In genomic region chr17:57634713-57635465, GRCh38 we compare ENCODE assay signal across 1 cellular context.
A peak's percentile ranks its signal among the peaks of the same experiment; 100 is the strongest.
TF ChIP-seq lines count a peak whose summit lies in the region.

No MANE protein-coding gene starts in this region.

TF ChIP-seq in K562, 482 proteins besides CTCF, POLR2A, EP300 and RAD21 (continued from another document and continues in another):
- TF ChIP-seq BCLAF1 (IDR thresholded peaks at IDR 0.05; ENCODE audit: borderline replicate concordance in 1 of 2, control insufficient read depth in 1 of 2, low read depth in 2 of 2, low read length in 1 of 2) (no peak), ATF2 (CRISPR knock-in tag; IDR thresholded peaks at IDR 0.05) (no peak), ZNF644 (tag; IDR thresholded peaks at IDR 0.05; ENCODE audit: low read depth) (no peak), TAF9B (IDR thresholded peaks at IDR 0.05; ENCODE audit: partially characterized antibody) (no peak), ZZZ3 (IDR thresholded peaks at IDR 0.05) (no peak), FOXP4 (CRISPR knock-in tag; IDR thresholded peaks at IDR 0.05; ENCODE audit: borderline replicate concordance) (no peak), TOE1 (IDR thresholded peaks at IDR 0.05; ENCODE audit: borderline replicate concordance) (peak; percentile 73; the same call in 1 of the 2 replicates), TOE1 (CRISPR knock-in tag; IDR thresholded peaks at IDR 0.05; ENCODE audit: borderline replicate concordance, low read depth) (no peak), CBX8 (IDR thresholded peaks at IDR 0.05; ENCODE audit: borderline replicate concordance, extremely low read depth, low read depth, low read length, poor library complexity, severe bottlenecking) (no peak), ZFP91 (CRISPR knock-in tag; IDR thresholded peaks at IDR 0.05) (no peak), KDM1A (IDR thresholded peaks at IDR 0.05) (0 out of 4 replicates have a peak, but pooled peaks of 1 of the 2 experiments have one; percentile 12), FOXA3 (CRISPR knock-in tag; conservative IDR thresholded peaks at IDR 0.05 in 1 of 2, IDR thresholded peaks at IDR 0.05 in 1 of 2) (no peak), ZNF436 (CRISPR knock-in tag; IDR thresholded peaks at IDR 0.05) (no peak), ZNF354B (CRISPR knock-in tag; IDR thresholded peaks at IDR 0.05) (no peak), USF2 (CRISPR knock-in tag; IDR thresholded peaks at IDR 0.05) (peak; percentile 46; the same call in 1 of the 2 replicates), CBFA2T2 (conservative IDR thresholded peaks at IDR 0.05) (peak; percentile 27; the same call in 1 of the 2 replicates), RFX5 (IDR thresholded peaks at IDR 0.05; ENCODE audit: low read depth, low read length) (no peak), GTF2B (IDR thresholded peaks at IDR 0.05; ENCODE audit: extremely low read depth, insufficient read length) (no peak), KLF16 (IDR thresholded peaks at IDR 0.05) (no peak), HNRNPH1 (optimal IDR thresholded peaks at IDR 0.05; ENCODE audit: low read depth, low read length) (no peak), RBM25 (IDR thresholded peaks at IDR 0.05; ENCODE audit: low read depth, low read length, severe bottlenecking) (peak; percentile 90), POLR2B (IDR thresholded peaks at IDR 0.05; ENCODE audit: low read depth, partially characterized antibody) (no peak), PHB2 (IDR thresholded peaks at IDR 0.05; ENCODE audit: low read depth) (no peak), BCL6 (CRISPR knock-in tag; IDR thresholded peaks at IDR 0.05) (no peak), ZNF75A (CRISPR knock-in tag; IDR thresholded peaks at IDR 0.05) (no peak), PHF21A (IDR thresholded peaks at IDR 0.05; ENCODE audit: borderline replicate concordance, low read depth) (no peak), SAFB (IDR thresholded peaks at IDR 0.05; ENCODE audit: borderline replicate concordance, low read depth, low read length) (no peak), CBFB (CRISPR knock-in tag; IDR thresholded peaks at IDR 0.05) (no peak), NONO (IDR thresholded peaks at IDR 0.05; ENCODE audit: low read depth in 2 of 2, low read length in 1 of 2) (no peak), NR1H2 (CRISPR knock-in tag; IDR thresholded peaks at IDR 0.05) (no peak), NRF1 (conservative IDR thresholded peaks at IDR 0.05 in 1 of 2, IDR thresholded peaks at IDR 0.05 in 1 of 2) (no peak), HDAC1 (IDR thresholded peaks at IDR 0.05) (no peak), L3MBTL2 (IDR thresholded peaks at IDR 0.05) (no peak), USF1 (CRISPR knock-in tag; IDR thresholded peaks at IDR 0.05) (0 out of 2 replicates have a peak, but pooled peaks have one; percentile 31)
- TF ChIP-seq, protein P1, sequence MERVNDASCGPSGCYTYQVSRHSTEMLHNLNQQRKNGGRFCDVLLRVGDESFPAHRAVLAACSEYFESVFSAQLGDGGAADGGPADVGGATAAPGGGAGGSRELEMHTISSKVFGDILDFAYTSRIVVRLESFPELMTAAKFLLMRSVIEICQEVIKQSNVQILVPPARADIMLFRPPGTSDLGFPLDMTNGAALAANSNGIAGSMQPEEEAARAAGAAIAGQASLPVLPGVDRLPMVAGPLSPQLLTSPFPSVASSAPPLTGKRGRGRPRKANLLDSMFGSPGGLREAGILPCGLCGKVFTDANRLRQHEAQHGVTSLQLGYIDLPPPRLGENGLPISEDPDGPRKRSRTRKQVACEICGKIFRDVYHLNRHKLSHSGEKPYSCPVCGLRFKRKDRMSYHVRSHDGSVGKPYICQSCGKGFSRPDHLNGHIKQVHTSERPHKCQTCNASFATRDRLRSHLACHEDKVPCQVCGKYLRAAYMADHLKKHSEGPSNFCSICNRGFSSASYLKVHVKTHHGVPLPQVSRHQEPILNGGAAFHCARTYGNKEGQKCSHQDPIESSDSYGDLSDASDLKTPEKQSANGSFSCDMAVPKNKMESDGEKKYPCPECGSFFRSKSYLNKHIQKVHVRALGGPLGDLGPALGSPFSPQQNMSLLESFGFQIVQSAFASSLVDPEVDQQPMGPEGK (CRISPR knock-in tag; IDR thresholded peaks at IDR 0.05; ENCODE audit: borderline replicate concordance), result no peak
- TF ChIP-seq, protein P2, sequence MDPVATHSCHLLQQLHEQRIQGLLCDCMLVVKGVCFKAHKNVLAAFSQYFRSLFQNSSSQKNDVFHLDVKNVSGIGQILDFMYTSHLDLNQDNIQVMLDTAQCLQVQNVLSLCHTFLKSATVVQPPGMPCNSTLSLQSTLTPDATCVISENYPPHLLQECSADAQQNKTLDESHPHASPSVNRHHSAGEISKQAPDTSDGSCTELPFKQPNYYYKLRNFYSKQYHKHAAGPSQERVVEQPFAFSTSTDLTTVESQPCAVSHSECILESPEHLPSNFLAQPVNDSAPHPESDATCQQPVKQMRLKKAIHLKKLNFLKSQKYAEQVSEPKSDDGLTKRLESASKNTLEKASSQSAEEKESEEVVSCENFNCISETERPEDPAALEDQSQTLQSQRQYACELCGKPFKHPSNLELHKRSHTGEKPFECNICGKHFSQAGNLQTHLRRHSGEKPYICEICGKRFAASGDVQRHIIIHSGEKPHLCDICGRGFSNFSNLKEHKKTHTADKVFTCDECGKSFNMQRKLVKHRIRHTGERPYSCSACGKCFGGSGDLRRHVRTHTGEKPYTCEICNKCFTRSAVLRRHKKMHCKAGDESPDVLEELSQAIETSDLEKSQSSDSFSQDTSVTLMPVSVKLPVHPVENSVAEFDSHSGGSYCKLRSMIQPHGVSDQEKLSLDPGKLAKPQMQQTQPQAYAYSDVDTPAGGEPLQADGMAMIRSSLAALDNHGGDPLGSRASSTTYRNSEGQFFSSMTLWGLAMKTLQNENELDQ (CRISPR knock-in tag; IDR thresholded peaks at IDR 0.05; ENCODE audit: borderline replicate concordance), result no peak
- TF ChIP-seq, protein P3, sequence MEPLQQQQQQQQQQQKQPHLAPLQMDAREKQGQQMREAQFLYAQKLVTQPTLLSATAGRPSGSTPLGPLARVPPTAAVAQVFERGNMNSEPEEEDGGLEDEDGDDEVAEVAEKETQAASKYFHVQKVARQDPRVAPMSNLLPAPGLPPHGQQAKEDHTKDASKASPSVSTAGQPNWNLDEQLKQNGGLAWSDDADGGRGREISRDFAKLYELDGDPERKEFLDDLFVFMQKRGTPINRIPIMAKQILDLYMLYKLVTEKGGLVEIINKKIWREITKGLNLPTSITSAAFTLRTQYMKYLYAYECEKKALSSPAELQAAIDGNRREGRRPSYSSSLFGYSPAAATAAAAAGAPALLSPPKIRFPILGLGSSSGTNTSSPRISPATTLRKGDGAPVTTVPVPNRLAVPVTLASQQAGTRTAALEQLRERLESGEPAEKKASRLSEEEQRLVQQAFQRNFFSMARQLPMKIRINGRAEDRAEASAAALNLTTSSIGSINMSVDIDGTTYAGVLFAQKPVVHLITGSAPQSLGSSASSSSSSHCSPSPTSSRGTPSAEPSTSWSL (CRISPR knock-in tag; IDR thresholded peaks at IDR 0.05; ENCODE audit: borderline replicate concordance), result no peak
- TF ChIP-seq, protein P4, sequence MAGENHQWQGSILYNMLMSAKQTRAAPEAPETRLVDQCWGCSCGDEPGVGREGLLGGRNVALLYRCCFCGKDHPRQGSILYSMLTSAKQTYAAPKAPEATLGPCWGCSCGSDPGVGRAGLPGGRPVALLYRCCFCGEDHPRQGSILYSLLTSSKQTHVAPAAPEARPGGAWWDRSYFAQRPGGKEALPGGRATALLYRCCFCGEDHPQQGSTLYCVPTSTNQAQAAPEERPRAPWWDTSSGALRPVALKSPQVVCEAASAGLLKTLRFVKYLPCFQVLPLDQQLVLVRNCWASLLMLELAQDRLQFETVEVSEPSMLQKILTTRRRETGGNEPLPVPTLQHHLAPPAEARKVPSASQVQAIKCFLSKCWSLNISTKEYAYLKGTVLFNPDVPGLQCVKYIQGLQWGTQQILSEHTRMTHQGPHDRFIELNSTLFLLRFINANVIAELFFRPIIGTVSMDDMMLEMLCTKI (IDR thresholded peaks at IDR 0.05; ENCODE audit: partially characterized antibody), result no peak
- TF ChIP-seq, protein P5, sequence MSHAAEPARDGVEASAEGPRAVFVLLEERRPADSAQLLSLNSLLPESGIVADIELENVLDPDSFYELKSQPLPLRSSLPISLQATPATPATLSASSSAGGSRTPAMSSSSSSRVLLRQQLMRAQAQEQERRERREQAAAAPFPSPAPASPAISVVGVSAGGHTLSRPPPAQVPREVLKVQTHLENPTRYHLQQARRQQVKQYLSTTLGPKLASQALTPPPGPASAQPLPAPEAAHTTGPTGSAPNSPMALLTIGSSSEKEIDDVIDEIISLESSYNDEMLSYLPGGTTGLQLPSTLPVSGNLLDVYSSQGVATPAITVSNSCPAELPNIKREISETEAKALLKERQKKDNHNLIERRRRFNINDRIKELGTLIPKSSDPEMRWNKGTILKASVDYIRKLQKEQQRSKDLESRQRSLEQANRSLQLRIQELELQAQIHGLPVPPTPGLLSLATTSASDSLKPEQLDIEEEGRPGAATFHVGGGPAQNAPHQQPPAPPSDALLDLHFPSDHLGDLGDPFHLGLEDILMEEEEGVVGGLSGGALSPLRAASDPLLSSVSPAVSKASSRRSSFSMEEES (CRISPR knock-in tag; IDR thresholded peaks at IDR 0.05), result peak; percentile 86
